In the genomic region with DNA sequence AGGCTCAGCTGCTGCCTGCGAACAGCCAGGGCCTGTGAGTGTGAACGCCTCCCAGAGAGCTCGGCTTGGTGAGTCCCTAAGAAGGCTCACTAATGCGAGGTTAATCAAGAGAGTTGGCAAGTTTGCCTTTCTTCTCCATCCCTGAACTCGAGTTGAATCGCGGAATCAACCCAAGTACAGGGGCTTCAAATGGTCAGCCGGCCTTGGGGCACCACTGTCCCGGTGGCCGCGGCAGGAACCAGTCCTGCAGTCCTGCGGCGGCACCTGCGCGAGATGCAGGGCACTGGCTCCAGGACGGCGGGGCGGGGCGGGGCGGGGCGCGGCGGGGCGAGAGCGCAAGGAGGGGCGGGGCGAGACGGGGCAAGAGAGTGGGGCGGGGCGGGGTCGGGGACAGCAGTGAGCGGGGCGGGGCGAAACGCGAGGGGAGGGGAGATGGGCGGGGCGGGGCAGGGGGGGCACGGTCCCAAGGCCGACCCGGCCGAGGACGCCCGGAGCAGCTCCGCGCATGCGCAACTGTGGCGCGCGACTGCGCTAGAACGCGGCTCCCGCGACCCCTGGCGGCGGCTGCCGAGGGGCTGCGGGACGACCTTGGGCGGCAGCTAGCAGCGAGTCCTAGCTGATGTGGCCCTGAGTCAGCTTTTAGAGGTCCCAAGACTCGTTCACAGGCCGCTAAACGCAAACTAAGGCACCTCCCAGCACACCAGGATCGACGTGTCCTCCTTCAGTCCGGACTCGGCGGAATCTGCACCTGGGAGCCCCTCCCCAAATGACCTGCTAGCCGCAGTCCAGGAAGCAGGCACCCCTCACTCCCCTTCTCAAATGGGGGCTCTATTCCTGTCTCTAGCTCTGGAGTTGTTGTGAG, we compare ENCODE assay signal across 1 cellular context.
TF ChIP-seq lines count a peak whose summit lies in the region.

No MANE protein-coding gene starts in this region.

TF ChIP-seq in GM12878, 131 proteins besides CTCF, POLR2A, EP300 and RAD21 (continued from another document and continues in another):
- TF ChIP-seq, protein P1, sequence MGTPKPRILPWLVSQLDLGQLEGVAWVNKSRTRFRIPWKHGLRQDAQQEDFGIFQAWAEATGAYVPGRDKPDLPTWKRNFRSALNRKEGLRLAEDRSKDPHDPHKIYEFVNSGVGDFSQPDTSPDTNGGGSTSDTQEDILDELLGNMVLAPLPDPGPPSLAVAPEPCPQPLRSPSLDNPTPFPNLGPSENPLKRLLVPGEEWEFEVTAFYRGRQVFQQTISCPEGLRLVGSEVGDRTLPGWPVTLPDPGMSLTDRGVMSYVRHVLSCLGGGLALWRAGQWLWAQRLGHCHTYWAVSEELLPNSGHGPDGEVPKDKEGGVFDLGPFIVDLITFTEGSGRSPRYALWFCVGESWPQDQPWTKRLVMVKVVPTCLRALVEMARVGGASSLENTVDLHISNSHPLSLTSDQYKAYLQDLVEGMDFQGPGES (IDR thresholded peaks at IDR 0.05): 0 out of 2 replicates have a peak, but pooled peaks have one; percentile 25
- 0 out of 2 replicates have a peak, but pooled peaks have one; percentile 24 for TF ChIP-seq TAF1 (IDR thresholded peaks at IDR 0.05; ENCODE audit: borderline replicate concordance, low read depth, low read length)
- TF ChIP-seq PAX8 (IDR thresholded peaks at IDR 0.05): no peak
- no peak for TF ChIP-seq ZNF592 (IDR thresholded peaks at IDR 0.05)
- TF ChIP-seq JUNB (IDR thresholded peaks at IDR 0.05): no peak
- TF ChIP-seq, protein P2, sequence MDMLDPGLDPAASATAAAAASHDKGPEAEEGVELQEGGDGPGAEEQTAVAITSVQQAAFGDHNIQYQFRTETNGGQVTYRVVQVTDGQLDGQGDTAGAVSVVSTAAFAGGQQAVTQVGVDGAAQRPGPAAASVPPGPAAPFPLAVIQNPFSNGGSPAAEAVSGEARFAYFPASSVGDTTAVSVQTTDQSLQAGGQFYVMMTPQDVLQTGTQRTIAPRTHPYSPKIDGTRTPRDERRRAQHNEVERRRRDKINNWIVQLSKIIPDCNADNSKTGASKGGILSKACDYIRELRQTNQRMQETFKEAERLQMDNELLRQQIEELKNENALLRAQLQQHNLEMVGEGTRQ (IDR thresholded peaks at IDR 0.05; ENCODE audit: borderline replicate concordance, low read depth, low read length): no peak
- TF ChIP-seq, protein P3, sequence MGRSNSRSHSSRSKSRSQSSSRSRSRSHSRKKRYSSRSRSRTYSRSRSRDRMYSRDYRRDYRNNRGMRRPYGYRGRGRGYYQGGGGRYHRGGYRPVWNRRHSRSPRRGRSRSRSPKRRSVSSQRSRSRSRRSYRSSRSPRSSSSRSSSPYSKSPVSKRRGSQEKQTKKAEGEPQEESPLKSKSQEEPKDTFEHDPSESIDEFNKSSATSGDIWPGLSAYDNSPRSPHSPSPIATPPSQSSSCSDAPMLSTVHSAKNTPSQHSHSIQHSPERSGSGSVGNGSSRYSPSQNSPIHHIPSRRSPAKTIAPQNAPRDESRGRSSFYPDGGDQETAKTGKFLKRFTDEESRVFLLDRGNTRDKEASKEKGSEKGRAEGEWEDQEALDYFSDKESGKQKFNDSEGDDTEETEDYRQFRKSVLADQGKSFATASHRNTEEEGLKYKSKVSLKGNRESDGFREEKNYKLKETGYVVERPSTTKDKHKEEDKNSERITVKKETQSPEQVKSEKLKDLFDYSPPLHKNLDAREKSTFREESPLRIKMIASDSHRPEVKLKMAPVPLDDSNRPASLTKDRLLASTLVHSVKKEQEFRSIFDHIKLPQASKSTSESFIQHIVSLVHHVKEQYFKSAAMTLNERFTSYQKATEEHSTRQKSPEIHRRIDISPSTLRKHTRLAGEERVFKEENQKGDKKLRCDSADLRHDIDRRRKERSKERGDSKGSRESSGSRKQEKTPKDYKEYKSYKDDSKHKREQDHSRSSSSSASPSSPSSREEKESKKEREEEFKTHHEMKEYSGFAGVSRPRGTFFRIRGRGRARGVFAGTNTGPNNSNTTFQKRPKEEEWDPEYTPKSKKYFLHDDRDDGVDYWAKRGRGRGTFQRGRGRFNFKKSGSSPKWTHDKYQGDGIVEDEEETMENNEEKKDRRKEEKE (IDR thresholded peaks at IDR 0.05): no peak
- TF ChIP-seq NRF1 (conservative IDR thresholded peaks at IDR 0.05; ENCODE audit: low read depth, low read length): peak; percentile 73
- TF ChIP-seq, protein P4, sequence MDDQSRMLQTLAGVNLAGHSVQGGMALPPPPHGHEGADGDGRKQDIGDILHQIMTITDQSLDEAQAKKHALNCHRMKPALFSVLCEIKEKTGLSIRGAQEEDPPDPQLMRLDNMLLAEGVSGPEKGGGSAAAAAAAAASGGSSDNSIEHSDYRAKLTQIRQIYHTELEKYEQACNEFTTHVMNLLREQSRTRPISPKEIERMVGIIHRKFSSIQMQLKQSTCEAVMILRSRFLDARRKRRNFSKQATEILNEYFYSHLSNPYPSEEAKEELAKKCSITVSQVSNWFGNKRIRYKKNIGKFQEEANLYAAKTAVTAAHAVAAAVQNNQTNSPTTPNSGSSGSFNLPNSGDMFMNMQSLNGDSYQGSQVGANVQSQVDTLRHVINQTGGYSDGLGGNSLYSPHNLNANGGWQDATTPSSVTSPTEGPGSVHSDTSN (IDR thresholded peaks at IDR 0.05; ENCODE audit: insufficient replicate concordance, low read depth, low read length): no peak
- TF ChIP-seq SREBF1 (IDR thresholded peaks at IDR 0.05; ENCODE audit: low read length): no peak
- TF ChIP-seq BCL11A (IDR thresholded peaks at IDR 0.05; ENCODE audit: low read depth, low read length): no peak
- no peak for TF ChIP-seq POLR2AphosphoS2 (IDR thresholded peaks at IDR 0.05; ENCODE audit: low read depth, low read length)
- no peak for TF ChIP-seq TARDBP (IDR thresholded peaks at IDR 0.05; ENCODE audit: borderline replicate concordance)
- peak; percentile 87; the same call in 1 of the 2 replicates for TF ChIP-seq SMARCA5 (IDR thresholded peaks at IDR 0.05)
- TF ChIP-seq RUNX3 (IDR thresholded peaks at IDR 0.05; ENCODE audit: low read length): no peak; the same call in 1 of the 2 replicates
- no peak for TF ChIP-seq TCF12 (IDR thresholded peaks at IDR 0.05; ENCODE audit: low read depth, low read length)
- no peak for TF ChIP-seq SRF (IDR thresholded peaks at IDR 0.05; ENCODE audit: low read depth in 2 of 2, low read length in 2 of 2)
- no peak for TF ChIP-seq NFXL1 (IDR thresholded peaks at IDR 0.05; ENCODE audit: borderline replicate concordance)
- TF ChIP-seq RB1 (IDR thresholded peaks at IDR 0.05; ENCODE audit: borderline replicate concordance): peak; percentile 56; the same call in 1 of the 2 replicates
- no peak for TF ChIP-seq MTA2 (IDR thresholded peaks at IDR 0.05; ENCODE audit: low read depth)
- no peak for TF ChIP-seq CUX1 (IDR thresholded peaks at IDR 0.05; ENCODE audit: insufficient replicate concordance, low read depth, low read length)
- TF ChIP-seq RELA (IDR thresholded peaks at IDR 0.05; ENCODE audit: borderline replicate concordance, partially characterized antibody): no peak
- TF ChIP-seq CREM (IDR thresholded peaks at IDR 0.05; ENCODE audit: low read depth): 0 out of 2 replicates have a peak, but pooled peaks have one; percentile 24
- no peak for TF ChIP-seq ZNF384 (IDR thresholded peaks at IDR 0.05; ENCODE audit: borderline replicate concordance, low read depth, low read length)
- TF ChIP-seq, protein P5, sequence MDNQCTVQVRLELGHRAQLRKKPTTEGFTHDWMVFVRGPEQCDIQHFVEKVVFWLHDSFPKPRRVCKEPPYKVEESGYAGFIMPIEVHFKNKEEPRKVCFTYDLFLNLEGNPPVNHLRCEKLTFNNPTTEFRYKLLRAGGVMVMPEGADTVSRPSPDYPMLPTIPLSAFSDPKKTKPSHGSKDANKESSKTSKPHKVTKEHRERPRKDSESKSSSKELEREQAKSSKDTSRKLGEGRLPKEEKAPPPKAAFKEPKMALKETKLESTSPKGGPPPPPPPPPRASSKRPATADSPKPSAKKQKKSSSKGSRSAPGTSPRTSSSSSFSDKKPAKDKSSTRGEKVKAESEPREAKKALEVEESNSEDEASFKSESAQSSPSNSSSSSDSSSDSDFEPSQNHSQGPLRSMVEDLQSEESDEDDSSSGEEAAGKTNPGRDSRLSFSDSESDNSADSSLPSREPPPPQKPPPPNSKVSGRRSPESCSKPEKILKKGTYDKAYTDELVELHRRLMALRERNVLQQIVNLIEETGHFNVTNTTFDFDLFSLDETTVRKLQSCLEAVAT (IDR thresholded peaks at IDR 0.05): no peak
- no peak for TF ChIP-seq SPI1 (IDR thresholded peaks at IDR 0.05; ENCODE audit: borderline replicate concordance, insufficient read depth, low read depth, low read length)
- no peak for TF ChIP-seq SIX5 (IDR thresholded peaks at IDR 0.05; ENCODE audit: low read depth, low read length, severe bottlenecking)
- TF ChIP-seq CHD2 (IDR thresholded peaks at IDR 0.05; ENCODE audit: borderline replicate concordance, low read depth, low read length): no peak
- TF ChIP-seq ZZZ3 (IDR thresholded peaks at IDR 0.05; ENCODE audit: control insufficient read depth, insufficient read length, low read depth): no peak
- TF ChIP-seq, protein P6, sequence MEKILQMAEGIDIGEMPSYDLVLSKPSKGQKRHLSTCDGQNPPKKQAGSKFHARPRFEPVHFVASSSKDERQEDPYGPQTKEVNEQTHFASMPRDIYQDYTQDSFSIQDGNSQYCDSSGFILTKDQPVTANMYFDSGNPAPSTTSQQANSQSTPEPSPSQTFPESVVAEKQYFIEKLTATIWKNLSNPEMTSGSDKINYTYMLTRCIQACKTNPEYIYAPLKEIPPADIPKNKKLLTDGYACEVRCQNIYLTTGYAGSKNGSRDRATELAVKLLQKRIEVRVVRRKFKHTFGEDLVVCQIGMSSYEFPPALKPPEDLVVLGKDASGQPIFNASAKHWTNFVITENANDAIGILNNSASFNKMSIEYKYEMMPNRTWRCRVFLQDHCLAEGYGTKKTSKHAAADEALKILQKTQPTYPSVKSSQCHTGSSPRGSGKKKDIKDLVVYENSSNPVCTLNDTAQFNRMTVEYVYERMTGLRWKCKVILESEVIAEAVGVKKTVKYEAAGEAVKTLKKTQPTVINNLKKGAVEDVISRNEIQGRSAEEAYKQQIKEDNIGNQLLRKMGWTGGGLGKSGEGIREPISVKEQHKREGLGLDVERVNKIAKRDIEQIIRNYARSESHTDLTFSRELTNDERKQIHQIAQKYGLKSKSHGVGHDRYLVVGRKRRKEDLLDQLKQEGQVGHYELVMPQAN (conservative IDR thresholded peaks at IDR 0.05): no peak
- peak; percentile 32; the same call in 1 of the 2 replicates for TF ChIP-seq CREB1 (IDR thresholded peaks at IDR 0.05; ENCODE audit: low read depth)
- TF ChIP-seq NR2C2 (IDR thresholded peaks at IDR 0.05; ENCODE audit: borderline replicate concordance, control insufficient read depth, insufficient read length, low read depth): no peak
- TF ChIP-seq PAX5 (IDR thresholded peaks at IDR 0.05; ENCODE audit: borderline replicate concordance, low read depth, low read length): no peak
- no peak for TF ChIP-seq MYC (IDR thresholded peaks at IDR 0.05; ENCODE audit: insufficient read depth, insufficient read length, insufficient replicate concordance, low read length, severe bottlenecking)
- no peak for TF ChIP-seq CHD4 (IDR thresholded peaks at IDR 0.05)
